In genomic region chr11:65662802-65663633, GRCh38 we compare ENCODE assay signal across 8 cellular contexts. TPM values are rescaled to one million over a fixed set of nuclear protein-coding genes. Genes with fewer than 3 reads are reported as not detected.
DNase-seq lines count a peak whose midpoint lies in the region; ATAC-seq and TF ChIP-seq lines count a peak whose summit lies in the region.

TSS of gene RELA (minus strand) at chr11:65662916. CDS start at chr11:65662832, 84 bp downstream.

- no peak for TF ChIP-seq CTCF in AG09309 (IDR thresholded peaks at IDR 0.05; ENCODE audit: control insufficient read depth, insufficient read depth, low read depth, low read length, missing control alignments)

- DNase-seq in AG09309 (ENCODE audit: low read depth) (peak; percentile 78), NCI-H345 (lab: John Stamatoyannopoulos, UW) (peak; percentile 87), cerebellum (ENCODE audit: low spot score) (peak; percentile 91), kidney glomerular epithelial cell (lab: John Stamatoyannopoulos, UW) (peak; percentile 88)
- DNase-seq in activated CD4-positive, alpha-beta T cell treated with anti-CD3 and anti-CD28 coated beads for 1 hour = peak; percentile 86
- DNase-seq in stimulated activated CD4-positive, alpha-beta T cell treated with anti-CD3 and anti-CD28 coated beads, Interleukin-1b, Interleukin-23, amount 100 ng/mL, for 1 hour (ENCODE audit: low read depth in 2 of 2) = peak; percentile 81 to 83

- peak; percentile 74 for ATAC-seq in GM18873 (IDR thresholded peaks at IDR 0.05; ENCODE audit: low FRiP score, unreplicated experiment)
- peak; percentile 81 for ATAC-seq in HG03135 (IDR thresholded peaks at IDR 0.05; ENCODE audit: unreplicated experiment)

- peak within 1 kb of the TSS; percentile 65 for H3K4me3 ChIP-seq in AG09309 (ENCODE audit: control insufficient read depth, low read depth, low read length)

RNA-seq across cellular contexts. Expression of gene RELA, which starts in this region (rescaled TPM):
- 21.3 TPM for total RNA-seq in cerebellum

Comparison
In these comparisons a context has a peak if more than half of its experiments do, and no peak if none do; other contexts are left out.
1. Peak in every context shown above with its lines: DNase-seq, ATAC-seq and H3K4me3 ChIP-seq.